26 cellular contexts compared by ENCODE assay signal in the genomic region with DNA sequence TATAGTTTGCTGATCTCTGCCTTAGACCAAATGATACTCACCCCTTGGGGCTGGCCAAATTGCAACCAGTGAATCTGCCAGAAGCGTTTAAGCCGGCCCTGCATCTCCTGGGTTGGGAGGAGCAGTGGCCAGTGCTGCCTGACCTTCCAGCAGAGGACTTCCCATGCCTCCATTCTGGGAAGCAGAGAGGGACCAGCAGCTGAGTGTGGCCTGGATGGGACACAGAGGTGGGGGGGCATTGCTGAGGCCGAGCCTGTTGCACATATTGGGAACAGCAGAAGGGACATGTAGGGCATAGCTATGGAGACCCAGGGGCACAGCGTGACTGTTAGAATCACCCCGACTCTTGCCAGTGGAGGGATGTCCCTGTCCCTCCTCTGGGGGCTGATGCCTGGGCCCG.
"Had no signal": no experiment of that assay in that cellular context is flagged by ENCODE, and none has a peak within 500 bp of the region (broad histone marks: within the 10 kb centered on the region; RNA-seq: fewer than 3 reads in every experiment).

No MANE protein-coding gene starts in this region.

- H3K4me3 ChIP-seq: dorsolateral prefrontal cortex, gastroesophageal sphincter, heart left ventricle, hepatocyte, neural progenitor cell, ovary, right lobe of liver, smooth muscle cell, stomach, thyroid gland had no signal

- DNase-seq: effector CD4-positive, alpha-beta T cell; foreskin keratinocyte; kidney; mesendoderm; midbrain; naive thymus-derived CD4-positive, alpha-beta T cell; nucleus accumbens; ovary; retina; right lobe of liver; stimulated activated CD4-positive, alpha-beta T cell treated with anti-CD3 and anti-CD28 coated beads, Interleukin-2, amount 100 ng/mL, for 24 hours; stimulated activated CD4-positive, alpha-beta T cell treated with anti-CD3 and anti-CD28 coated beads, Interleukin-4, amount 100 ng/mL, for 24 hours; stimulated activated naive CD4-positive, alpha-beta T cell treated with Interleukin-2 at 50 U/mL for 16 hours; stomach; thyroid gland; trophoblast cell had no signal

- H3K36me3 Mint-ChIP-seq: naive thymus-derived CD4-positive, alpha-beta T cell; neural progenitor cell; stimulated activated effector memory CD8-positive, alpha-beta T cell treated with anti-CD3 and anti-CD28 coated beads, Interleukin-12 subunit alpha, Interleukin-12 subunit beta, amount 100 ng/mL, for 72 hours had no signal

- H3K36me3 ChIP-seq: gastroesophageal sphincter, heart left ventricle, neural progenitor cell, ovary, right lobe of liver, stomach, thyroid gland had no signal

- ATAC-seq: esophagus mucosa; foreskin keratinocyte; gastroesophageal sphincter; heart left ventricle; left lobe of liver; naive thymus-derived CD4-positive, alpha-beta T cell; right lobe of liver; stimulated activated effector memory CD8-positive, alpha-beta T cell treated with anti-CD3 and anti-CD28 coated beads, Interleukin-12 subunit alpha, Interleukin-12 subunit beta, amount 100 ng/mL, for 72 hours had no signal

- H3K27me3 ChIP-seq: foreskin keratinocyte, ovary, right lobe of liver, thyroid gland had no signal

- H3K27ac Mint-ChIP-seq: naive thymus-derived CD4-positive, alpha-beta T cell; nephron; neural progenitor cell; stimulated activated effector memory CD8-positive, alpha-beta T cell treated with anti-CD3 and anti-CD28 coated beads, Interleukin-12 subunit alpha, Interleukin-12 subunit beta, amount 100 ng/mL, for 72 hours had no signal

- H3K4me1 Mint-ChIP-seq: naive thymus-derived CD4-positive, alpha-beta T cell; nephron; neural progenitor cell; stimulated activated effector memory CD8-positive, alpha-beta T cell treated with anti-CD3 and anti-CD28 coated beads, Interleukin-12 subunit alpha, Interleukin-12 subunit beta, amount 100 ng/mL, for 72 hours had no signal

- H3K9me3 Mint-ChIP-seq: nephron; neural progenitor cell; stimulated activated effector memory CD8-positive, alpha-beta T cell treated with anti-CD3 and anti-CD28 coated beads, Interleukin-12 subunit alpha, Interleukin-12 subunit beta, amount 100 ng/mL, for 72 hours had no signal

- H3K9me3 ChIP-seq: gastroesophageal sphincter, heart left ventricle, ovary, right lobe of liver, stomach, thyroid gland had no signal

- H3K4me3 Mint-ChIP-seq: naive thymus-derived CD4-positive, alpha-beta T cell; nephron; neural progenitor cell; stimulated activated effector memory CD8-positive, alpha-beta T cell treated with anti-CD3 and anti-CD28 coated beads, Interleukin-12 subunit alpha, Interleukin-12 subunit beta, amount 100 ng/mL, for 72 hours had no signal
